In genomic region chr1:23695667-23696066, GRCh38 we compare ENCODE assay signal across 13 cellular contexts. TPM values are rescaled to one million over a fixed set of nuclear protein-coding genes. Genes with fewer than 3 reads are reported as not detected.
DNase-seq lines count a peak whose midpoint lies in the region; ATAC-seq and TF ChIP-seq lines count a peak whose summit lies in the region.
"Had no signal": no experiment of that assay in that cellular context is flagged by ENCODE, and none has a peak within 500 bp of the region (broad histone marks: within the 10 kb centered on the region; RNA-seq: fewer than 3 reads in every experiment).

No MANE protein-coding gene starts in this region.

- H3K4me3 Mint-ChIP-seq in activated T-cell treated with anti-CD3 and anti-CD28 coated beads, Interleukin-2, amount 50 U/mL, for 72 hours, result peak overlapping the region; percentile 94 to 98
- peak overlapping the region; percentile 84 to 95 for H3K4me3 Mint-ChIP-seq in stimulated activated naive CD8-positive, alpha-beta T cell treated with anti-CD3 and anti-CD28 coated beads, Interleukin-15, amount 100 ng/mL, for 72 hours
- H3K4me3 Mint-ChIP-seq: activated B cell treated with CpG ODN at 0.5 μM for 24 hours had no signal

- no peaks in the 10 kb centered on the region for H3K27me3 ChIP-seq in iPS-20b (ENCODE audit: insufficient read depth, low read length)
- H3K27me3 ChIP-seq in BE2C, result no peaks in the 10 kb centered on the region
- H3K27me3 ChIP-seq: heart left ventricle had no signal

- H3K36me3 ChIP-seq in iPS-20b (ENCODE audit: insufficient read depth, low read depth, low read length) (peaks cover 87% of the 10 kb centered on the region), BE2C (peaks cover 73% of the 10 kb centered on the region)

- H3K36me3 Mint-ChIP-seq in activated T-cell treated with anti-CD3 and anti-CD28 coated beads, Interleukin-2, amount 50 U/mL, for 72 hours (ENCODE audit: insufficient read depth in 2 of 2), result peaks cover 35 to 69% of the 10 kb centered on the region in 2 donors

- no peak for DNase-seq in activated T-cell treated with anti-CD3 and anti-CD28 coated beads, Interleukin-2, amount 50 U/mL, for 72 hours
- DNase-seq in activated T-cell treated with anti-CD3 and anti-CD28 coated beads for 4 hours (no peak), cerebellar nuclear complex (lab: John Stamatoyannopoulos, UW) (no peak), NCI-H2107 (lab: John Stamatoyannopoulos, UW) (no peak), BE2C (no peak)
- DNase-seq in stimulated activated naive CD8-positive, alpha-beta T cell treated with anti-CD3 and anti-CD28 coated beads, Interleukin-15, amount 100 ng/mL, for 72 hours, result no peak
- DNase-seq: activated B cell treated with CpG ODN at 0.5 μM for 24 hours; central memory CD4-positive, alpha-beta T cell; heart left ventricle; left colon; NK-92 treated with Interleukin-12 subunit alpha and Interleukin-12 subunit beta, amount 100 ng/mL, for 24 hours had no signal

- TF ChIP-seq CTCF in VCaP (conservative IDR thresholded peaks at IDR 0.05), result no peak
- TF ChIP-seq CTCF in BE2C (IDR thresholded peaks at IDR 0.05; ENCODE audit: low read depth, low read length), result no peak

- H3K27me3 Mint-ChIP-seq in activated T-cell treated with anti-CD3 and anti-CD28 coated beads, Interleukin-2, amount 50 U/mL, for 72 hours (ENCODE audit: low read depth), result no peaks in the 10 kb centered on the region
- no peaks in the 10 kb centered on the region for H3K27me3 Mint-ChIP-seq in stimulated activated naive CD8-positive, alpha-beta T cell treated with anti-CD3 and anti-CD28 coated beads, Interleukin-15, amount 100 ng/mL, for 72 hours
- H3K27me3 Mint-ChIP-seq: activated B cell treated with CpG ODN at 0.5 μM for 24 hours had no signal

- peak overlapping the region; percentile 97; the same call in 1 of the 2 replicates for H3K9ac ChIP-seq in iPS-20b (ENCODE audit: low read depth, low read length)

- H3K4me1 ChIP-seq in iPS-20b (ENCODE audit: insufficient read depth, low read length) (peaks cover 12% of the 10 kb centered on the region), BE2C (no peaks in the 10 kb centered on the region; the same call in 1 of the 2 replicates)

- peak overlapping the region; percentile 98; the same call in 1 of the 2 replicates for H3K4me3 ChIP-seq in iPS-20b (ENCODE audit: low read length)
- no peak overlapping the region for H3K4me3 ChIP-seq in BE2C (ENCODE audit: low read depth, low read length)
- H3K4me3 ChIP-seq: heart left ventricle had no signal

- H3K27ac ChIP-seq in VCaP (peak overlapping the region; percentile 10; the same call in 1 of the 2 replicates), iPS-20b (ENCODE audit: low read length) (no peak overlapping the region)

- no peaks in the 10 kb centered on the region for H3K9me3 ChIP-seq in iPS-20b (ENCODE audit: insufficient read depth, low read depth, low read length)
- no peaks in the 10 kb centered on the region for H3K9me3 ChIP-seq in BE2C
- H3K9me3 ChIP-seq: heart left ventricle had no signal

- ATAC-seq in activated T-cell treated with anti-CD3 and anti-CD28 coated beads, Interleukin-2, amount 50 U/mL, for 72 hours (replicated peaks in 1 of 2), result no peak
- ATAC-seq in stimulated activated naive CD8-positive, alpha-beta T cell treated with anti-CD3 and anti-CD28 coated beads, Interleukin-15, amount 100 ng/mL, for 72 hours, result no peak
- ATAC-seq: heart left ventricle had no signal

- H3K27ac Mint-ChIP-seq in activated T-cell treated with anti-CD3 and anti-CD28 coated beads, Interleukin-2, amount 50 U/mL, for 72 hours, result peak overlapping the region; percentile 99
- H3K27ac Mint-ChIP-seq in stimulated activated naive CD8-positive, alpha-beta T cell treated with anti-CD3 and anti-CD28 coated beads, Interleukin-15, amount 100 ng/mL, for 72 hours, result peak overlapping the region in 1 of 2 donors; percentile 77
- H3K27ac Mint-ChIP-seq: activated B cell treated with CpG ODN at 0.5 μM for 24 hours had no signal

- H3K9me3 Mint-ChIP-seq in activated T-cell treated with anti-CD3 and anti-CD28 coated beads, Interleukin-2, amount 50 U/mL, for 72 hours, result no peaks in the 10 kb centered on the region
- no peaks in the 10 kb centered on the region for H3K9me3 Mint-ChIP-seq in stimulated activated naive CD8-positive, alpha-beta T cell treated with anti-CD3 and anti-CD28 coated beads, Interleukin-15, amount 100 ng/mL, for 72 hours
- H3K9me3 Mint-ChIP-seq: activated B cell treated with CpG ODN at 0.5 μM for 24 hours had no signal

- H3K4me1 Mint-ChIP-seq in activated T-cell treated with anti-CD3 and anti-CD28 coated beads, Interleukin-2, amount 50 U/mL, for 72 hours (ENCODE audit: low read depth), result peaks cover 78% of the 10 kb centered on the region
- peaks cover 79% of the 10 kb centered on the region for H3K4me1 Mint-ChIP-seq in stimulated activated naive CD8-positive, alpha-beta T cell treated with anti-CD3 and anti-CD28 coated beads, Interleukin-15, amount 100 ng/mL, for 72 hours

RNA-seq across cellular contexts. Expression of gene RPL11, which starts 4.1 kb away (rescaled TPM):
- 1,000 to 10,000 TPM; 1,532 to 1,644 TPM for total RNA-seq in activated T-cell treated with anti-CD3 and anti-CD28 coated beads, Interleukin-2, amount 50 U/mL, for 72 hours
- polyA plus RNA-seq in BE2C (2012; ENCODE audit: insufficient read depth, insufficient read length, low read depth), result 773 TPM

RNA-seq across cellular contexts. Expression of gene ELOA, which starts 47.6 kb away (rescaled TPM):
- total RNA-seq in activated T-cell treated with anti-CD3 and anti-CD28 coated beads, Interleukin-2, amount 50 U/mL, for 72 hours, result 10 to 100 TPM; 32.4 to 34.1 TPM
- 22.1 TPM for polyA plus RNA-seq in BE2C (2012; ENCODE audit: insufficient read depth, insufficient read length, low read depth)
